Comparison of ENCODE assay signal across 15 cellular contexts in genomic region chr1:1260843-1261560, GRCh38. TPM values are rescaled to one million over a fixed set of nuclear protein-coding genes. Genes with fewer than 3 reads are reported as not detected.
DNase-seq lines count a peak whose midpoint lies in the region; ATAC-seq lines count a peak whose summit lies in the region.
"Had no signal": no experiment of that assay in that cellular context is flagged by ENCODE, and none has a peak within 500 bp of the region (broad histone marks: within the 10 kb centered on the region; RNA-seq: fewer than 3 reads in every experiment).

No MANE protein-coding gene starts in this region.

- H3K9ac ChIP-seq in SK-N-MC (ENCODE audit: insufficient read length) (no peak overlapping the region), neuronal stem cell (ENCODE audit: low read depth, low read length, poor library complexity) (no peak overlapping the region)

- intact Hi-C loops in activated naive CD4-positive, alpha-beta T cell treated with anti-CD3 and anti-CD28 coated beads for 36 hours (cut with micrococcal nuclease) = no loop called here

- no peak overlapping the region for H2BK15ac ChIP-seq in neuronal stem cell (ENCODE audit: low read length)

- H3K4me1 Mint-ChIP-seq in activated naive CD4-positive, alpha-beta T cell treated with anti-CD3 and anti-CD28 coated beads for 36 hours (ENCODE audit: low read depth) = peaks cover 8% of the 10 kb centered on the region

- H3K27ac Mint-ChIP-seq in activated naive CD4-positive, alpha-beta T cell treated with anti-CD3 and anti-CD28 coated beads for 36 hours = peak overlapping the region; percentile 50

- no CpG with 5 or more reads among the region's 16 CpGs for WGBS in neuronal stem cell (ENCODE audit: extremely low coverage in 2 of 2, insufficient read length in 2 of 2, insufficient replicate concordance in 1 of 2), 2 donors

- no peak overlapping the region for H4K91ac ChIP-seq in neuronal stem cell (ENCODE audit: low read depth, low read length, poor library complexity)

- ATAC-seq in GM19328 (IDR thresholded peaks at IDR 0.05; ENCODE audit: unreplicated experiment) = no peak

- H3K4ac ChIP-seq in neuronal stem cell (ENCODE audit: low read length) = no peak overlapping the region

- H3K4me3 Mint-ChIP-seq in activated naive CD4-positive, alpha-beta T cell treated with anti-CD3 and anti-CD28 coated beads for 36 hours = no peak overlapping the region

- peaks cover 17% of the 10 kb centered on the region for H3K79me1 ChIP-seq in neuronal stem cell (ENCODE audit: low read depth, low read length)

- no peaks in the 10 kb centered on the region for H3K27me3 ChIP-seq in effector memory CD4-positive, alpha-beta T cell (replicated peaks; ENCODE audit: control insufficient read depth, insufficient read depth, low read length, poor library complexity, severe bottlenecking)
- no peaks in the 10 kb centered on the region for H3K27me3 ChIP-seq in neuronal stem cell (ENCODE audit: control insufficient read depth in 3 of 3, insufficient read depth in 3 of 3, low read depth in 1 of 3, low read length in 3 of 3)
- H3K27me3 ChIP-seq: esophagus squamous epithelium, SJSA1 had no signal

- peaks cover 30% of the 10 kb centered on the region for H3K36me3 Mint-ChIP-seq in activated naive CD4-positive, alpha-beta T cell treated with anti-CD3 and anti-CD28 coated beads for 36 hours (ENCODE audit: low read depth)

- no peak overlapping the region for H3K23ac ChIP-seq in neuronal stem cell (ENCODE audit: low read depth, low read length, poor library complexity)

- H3K9me3 Mint-ChIP-seq in activated naive CD4-positive, alpha-beta T cell treated with anti-CD3 and anti-CD28 coated beads for 36 hours = no peaks in the 10 kb centered on the region

- no peak overlapping the region for H2AK5ac ChIP-seq in neuronal stem cell (ENCODE audit: low read depth, low read length)

- H3K9me3 ChIP-seq in SK-N-MC (ENCODE audit: low read depth, low read length) = no peaks in the 10 kb centered on the region
- no peaks in the 10 kb centered on the region for H3K9me3 ChIP-seq in effector memory CD4-positive, alpha-beta T cell (ENCODE audit: control insufficient read depth, low read length)
- peaks cover 0 to 3% of the 10 kb centered on the region in 2 donors for H3K9me3 ChIP-seq in neuronal stem cell (replicated peaks in 1 of 2; ENCODE audit: control insufficient read depth in 2 of 2, insufficient read depth in 1 of 2, low read depth in 1 of 2, low read length in 2 of 2)
- H3K9me3 ChIP-seq: esophagus squamous epithelium, SJSA1 had no signal

- H3K18ac ChIP-seq in neuronal stem cell (ENCODE audit: low read length) = no peak overlapping the region

- no peak overlapping the region for H2BK12ac ChIP-seq in neuronal stem cell (ENCODE audit: low read length)

- H3K4me2 ChIP-seq in neuronal stem cell (ENCODE audit: insufficient read depth, low read length, poor library complexity, severe bottlenecking) = no peak overlapping the region

- no peak overlapping the region for H2BK120ac ChIP-seq in neuronal stem cell (ENCODE audit: low read depth, low read length)

- no peak overlapping the region for H2AFZ ChIP-seq in neuronal stem cell (ENCODE audit: low read length)

- H3K4me1 ChIP-seq in effector memory CD4-positive, alpha-beta T cell (ENCODE audit: control insufficient read depth, insufficient read depth, low read length, poor library complexity, severe bottlenecking) = peaks cover 4% of the 10 kb centered on the region
- H3K4me1 ChIP-seq in neuronal stem cell (ENCODE audit: control insufficient read depth in 2 of 2, insufficient read depth in 1 of 2, low read depth in 1 of 2, low read length in 2 of 2) = peaks cover 0 to 3% of the 10 kb centered on the region in 2 donors

- H3K27me3 Mint-ChIP-seq in activated naive CD4-positive, alpha-beta T cell treated with anti-CD3 and anti-CD28 coated beads for 36 hours (ENCODE audit: low read depth) = no peaks in the 10 kb centered on the region

- DNase-seq in activated naive CD4-positive, alpha-beta T cell treated with anti-CD3 and anti-CD28 coated beads for 36 hours = no peak
- DNase-seq in activated naive CD4-positive, alpha-beta T cell (lab: John Stamatoyannopoulos, UW) = no peak
- no peak for DNase-seq in SK-N-MC (ENCODE audit: low read depth, low spot score)
- no peak for DNase-seq in effector memory CD4-positive, alpha-beta T cell
- no peak for DNase-seq in neuronal stem cell (ENCODE audit: low spot score)
- no peak for DNase-seq in SHP77 treated with DMSO at 0.1 percent for 48 hours (lab: John Stamatoyannopoulos, UW)
- no peak for DNase-seq in NCI-H1092 (lab: John Stamatoyannopoulos, UW)
- DNase-seq: activated effector memory CD4-positive, alpha-beta T cell treated with Interleukin-2 at 50 U/mL for 16 hours; DMS79; esophagus squamous epithelium; midbrain; NCI-H187 treated with DMSO at 0.1 percent for 48 hours; trophoblast cell had no signal

- CTCF ChIA-PET in activated naive CD4-positive, alpha-beta T cell treated with anti-CD3 and anti-CD28 coated beads for 36 hours (lab: Charles Lee) = interaction anchor here (1.2 to 2.1 kb wide), 2 partner anchors 31 to 139 kb away, joined by 3 to 9 read pairs; no protein-coding TSS in a partner anchor

- peak overlapping the region; percentile 42; the same call in 1 of the 2 replicates for H3K27ac ChIP-seq in SK-N-MC
- peak overlapping the region; percentile 0 for H3K27ac ChIP-seq in effector memory CD4-positive, alpha-beta T cell (ENCODE audit: insufficient read depth, low read length, poor library complexity, severe bottlenecking)
- H3K27ac ChIP-seq in neuronal stem cell (replicated peaks; ENCODE audit: low read length) = no peak overlapping the region
- H3K27ac ChIP-seq: esophagus squamous epithelium, SJSA1 had no signal

- peaks cover 70% of the 10 kb centered on the region for H3K36me3 ChIP-seq in SK-N-MC (ENCODE audit: insufficient read depth, low read length)
- peaks cover 50% of the 10 kb centered on the region for H3K36me3 ChIP-seq in effector memory CD4-positive, alpha-beta T cell (ENCODE audit: control insufficient read depth, insufficient read depth, low read length)
- H3K36me3 ChIP-seq in neuronal stem cell (replicated peaks in 1 of 2; ENCODE audit: control insufficient read depth in 2 of 2, insufficient read depth in 2 of 2, low read length in 2 of 2) = peaks cover 48 to 90% of the 10 kb centered on the region in 2 donors

- no peak overlapping the region for H3K14ac ChIP-seq in neuronal stem cell (ENCODE audit: low read length)

- H3K4me3 ChIP-seq in SK-N-MC (no peak overlapping the region), neuronal stem cell (ENCODE audit: low read length in 2 of 2) (peak overlapping the region in 1 of 2 donors; percentile 40)
- no peak overlapping the region for H3K4me3 ChIP-seq in effector memory CD4-positive, alpha-beta T cell (ENCODE audit: insufficient read depth, low read depth, low read length, poor library complexity, severe bottlenecking)
- H3K4me3 ChIP-seq: esophagus squamous epithelium, SJSA1 had no signal

- H4K8ac ChIP-seq in neuronal stem cell (ENCODE audit: low read depth, low read length) = no peak overlapping the region

- H2BK5ac ChIP-seq in neuronal stem cell (ENCODE audit: low read length) = peak overlapping the region; percentile 82

RNA-seq across cellular contexts. Expression of gene UBE2J2, which starts 12.7 kb away (rescaled TPM):
- total RNA-seq in activated naive CD4-positive, alpha-beta T cell treated with anti-CD3 and anti-CD28 coated beads for 36 hours = 10 to 100 TPM; 48.5 to 49.7 TPM
- 43.4 TPM for polyA plus RNA-seq in neuronal stem cell (2013, experiment 1 of 2)
- polyA plus RNA-seq in neuronal stem cell (2013, experiment 2 of 2) = 42.6 TPM

RNA-seq across cellular contexts. Expression of gene C1QTNF12, which starts 14.5 kb away (rescaled TPM):
- 1 to 10 TPM; 6.0 to 7.8 TPM for total RNA-seq in activated naive CD4-positive, alpha-beta T cell treated with anti-CD3 and anti-CD28 coated beads for 36 hours
- polyA plus RNA-seq in neuronal stem cell (2013, experiment 1 of 2) = 4.0 TPM
- polyA plus RNA-seq in neuronal stem cell (2013, experiment 2 of 2) = 4.6 TPM

RNA-seq across cellular contexts. Expression of gene SCNN1D, which starts 19.2 kb away (rescaled TPM):
- 1 to 10 TPM; 5.6 to 7.6 TPM for total RNA-seq in activated naive CD4-positive, alpha-beta T cell treated with anti-CD3 and anti-CD28 coated beads for 36 hours
- polyA plus RNA-seq in neuronal stem cell (2013, experiment 1 of 2) = 3.7 TPM
- polyA plus RNA-seq in neuronal stem cell (2013, experiment 2 of 2) = 3.8 TPM

RNA-seq across cellular contexts. Expression of gene B3GALT6, which starts 29.0 kb away (rescaled TPM):
- 1 to 10 TPM; 8.7 to 9.9 TPM for total RNA-seq in activated naive CD4-positive, alpha-beta T cell treated with anti-CD3 and anti-CD28 coated beads for 36 hours
- 24.2 TPM for polyA plus RNA-seq in neuronal stem cell (2013, experiment 1 of 2)
- 23.9 TPM for polyA plus RNA-seq in neuronal stem cell (2013, experiment 2 of 2)

RNA-seq across cellular contexts. Expression of gene SDF4, which starts 29.2 kb away (rescaled TPM):
- total RNA-seq in activated naive CD4-positive, alpha-beta T cell treated with anti-CD3 and anti-CD28 coated beads for 36 hours = 10 to 100 TPM; 74.7 to 79.5 TPM
- polyA plus RNA-seq in neuronal stem cell (2013, experiment 1 of 2) = 62.8 TPM
- polyA plus RNA-seq in neuronal stem cell (2013, experiment 2 of 2) = 64.4 TPM
